In the genomic region with DNA sequence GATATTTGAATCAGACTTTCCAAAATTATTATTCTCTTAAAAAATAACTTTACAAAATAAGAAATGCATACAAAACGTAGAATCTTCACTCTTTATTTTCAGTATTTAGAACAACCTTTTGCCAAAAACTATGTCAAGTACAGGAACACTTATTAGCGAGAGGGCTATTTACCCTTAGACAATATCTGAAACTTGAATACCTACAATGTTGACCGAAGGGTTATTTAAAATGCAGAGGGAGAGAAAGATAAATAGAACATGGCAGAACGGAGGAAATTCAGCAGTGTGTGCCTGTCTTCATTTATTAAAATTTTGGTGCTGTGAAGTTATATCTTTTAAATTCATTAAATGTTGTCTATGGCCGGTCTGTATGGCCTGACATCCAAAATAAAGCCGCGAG, we compare ENCODE assay signal across 19 cellular contexts.
DNase-seq lines count a peak whose midpoint lies in the region; ATAC-seq and TF ChIP-seq lines count a peak whose summit lies in the region.
"Had no signal": no experiment of that assay in that cellular context is flagged by ENCODE, and none has a peak within 500 bp of the region (broad histone marks: within the 10 kb centered on the region; RNA-seq: fewer than 3 reads in every experiment).

No MANE protein-coding gene starts in this region.

- H3K27me3 ChIP-seq in lower lobe of right lung (ENCODE audit: low read depth): no peaks in the 10 kb centered on the region
- H3K27me3 ChIP-seq in gastroesophageal sphincter: no peaks in the 10 kb centered on the region
- no peaks in the 10 kb centered on the region for H3K27me3 ChIP-seq in tibial nerve
- H3K27me3 ChIP-seq: BLaER1 had no signal

- H3K4me3 ChIP-seq in lower lobe of right lung (peak overlapping the region; percentile 5), gastroesophageal sphincter (no peak overlapping the region), tibial nerve (no peak overlapping the region)
- H3K4me3 ChIP-seq: BLaER1, GM12878 had no signal

- DNase-seq in DMS53 (lab: John Stamatoyannopoulos, UW) (peak; percentile 1), DMS53 treated with DMSO at 0.1 percent for 48 hours (lab: John Stamatoyannopoulos, UW; ENCODE audit: unreplicated experiment) (no peak), NCI-H1092 treated with DMSO at 0.1 percent for 48 hours (lab: John Stamatoyannopoulos, UW) (peak; percentile 60), NCI-H748 (lab: John Stamatoyannopoulos, UW; ENCODE audit: unreplicated experiment) (peak; percentile 46), lower lobe of right lung (no peak), tibial nerve (ENCODE audit: low spot score in 2 of 2) (no peak), NCI-H1048 (lab: John Stamatoyannopoulos, UW) (no peak)
- DNase-seq: 8988T; Calu3; CD4-positive, alpha-beta memory T cell; DMS79 treated with DMSO at 0.1 percent for 48 hours; GOT3; H7; HFFc6 had no signal

- no peak for TF ChIP-seq EP300 in gastroesophageal sphincter (IDR thresholded peaks at IDR 0.05)
- no peak for TF ChIP-seq EP300 in tibial nerve (IDR thresholded peaks at IDR 0.05)

- no peak overlapping the region for H3K27ac ChIP-seq in lower lobe of right lung
- H3K27ac ChIP-seq in gastroesophageal sphincter: no peak overlapping the region
- H3K27ac ChIP-seq in tibial nerve: no peak overlapping the region
- H3K27ac ChIP-seq: BLaER1, HL-60 had no signal

- H3K4me1 ChIP-seq in lower lobe of right lung (no peaks in the 10 kb centered on the region), gastroesophageal sphincter (no peaks in the 10 kb centered on the region), tibial nerve (no peaks in the 10 kb centered on the region)
- H3K4me1 ChIP-seq: BLaER1 had no signal

- TF ChIP-seq POLR2A in gastroesophageal sphincter (IDR thresholded peaks at IDR 0.05) (no peak), tibial nerve (IDR thresholded peaks at IDR 0.05) (no peak)

- no peaks in the 10 kb centered on the region for H3K36me3 ChIP-seq in lower lobe of right lung
- H3K36me3 ChIP-seq in gastroesophageal sphincter: no peaks in the 10 kb centered on the region
- H3K36me3 ChIP-seq in tibial nerve: no peaks in the 10 kb centered on the region
- H3K36me3 ChIP-seq: BLaER1 had no signal

- H3K9me3 ChIP-seq in lower lobe of right lung (peaks cover 15% of the 10 kb centered on the region), gastroesophageal sphincter (peaks cover 0 to 11% (median 0%) of the 10 kb centered on the region in 3 donors), tibial nerve (peaks cover 0 to 18% (median 3%) of the 10 kb centered on the region in 4 donors)

- no peak for TF ChIP-seq CTCF in lower lobe of right lung (IDR thresholded peaks at IDR 0.05)
- no peak for TF ChIP-seq CTCF in gastroesophageal sphincter (IDR thresholded peaks at IDR 0.05)
- TF ChIP-seq CTCF in tibial nerve (IDR thresholded peaks at IDR 0.05): no peak

- WGBS in gastroesophageal sphincter (ENCODE audit: low coverage in 1 of 2), 2 donors: 91 to 97% methylated on average over 7 of the region's 7 CpGs
- 93 to 94% methylated on average over 7 of the region's 7 CpGs for WGBS in tibial nerve, 2 donors

- peak in 1 of 2 donors; percentile 71 for ATAC-seq in lower lobe of right lung
- ATAC-seq in gastroesophageal sphincter: no peak
- ATAC-seq: GM12878, HCT116 had no signal

- intact Hi-C loops in lower lobe of right lung (cut with DNase I): no loop called here

Comparison
In these comparisons a context has a peak if more than half of its experiments do, and no peak if none do; other contexts are left out.
1. DNase-seq: peak in DMS53 (single experiment), NCI-H1092 treated with DMSO at 0.1 percent for 48 hours (single experiment) and NCI-H748 (single experiment); none in DMS53 treated with DMSO at 0.1 percent for 48 hours (single experiment), lower lobe of right lung (single experiment), tibial nerve (0 of 2) and NCI-H1048 (single experiment).